Comparison of ENCODE assay signal across 8 cellular contexts in the genomic region with DNA sequence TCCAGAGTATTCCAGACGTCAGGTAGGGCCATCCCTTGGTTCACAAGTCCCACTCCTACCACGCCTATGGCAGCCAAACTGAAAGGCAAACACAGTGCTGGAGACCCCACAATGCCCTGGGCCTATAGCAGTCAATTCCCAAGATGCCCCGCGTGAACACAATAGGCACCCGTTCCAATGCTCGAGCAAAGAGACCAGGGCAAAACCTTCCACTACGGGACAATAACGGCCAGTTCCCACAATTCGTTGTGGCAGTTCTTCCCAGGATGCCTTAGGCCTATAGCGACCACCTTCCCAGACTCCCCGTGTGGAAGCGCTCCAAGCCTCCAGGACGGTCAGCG. TPM values are rescaled to one million over a fixed set of nuclear protein-coding genes. Genes with fewer than 3 reads are reported as not detected.
DNase-seq lines count a peak whose midpoint lies in the region; ATAC-seq, FAIRE-seq and TF ChIP-seq lines count a peak whose summit lies in the region.

No MANE protein-coding gene starts in this region.

- no peaks in the 10 kb centered on the region for H3K27me3 ChIP-seq in SJSA1 (replicated peaks)
- no peaks in the 10 kb centered on the region for H3K27me3 ChIP-seq in HepG2 (ENCODE audit: control insufficient read depth in 1 of 2, insufficient read depth in 2 of 2, low read length in 2 of 2)

- peak overlapping the region; percentile 96 to 99 (median 96) for H3K4me3 Mint-ChIP-seq in IgD-negative memory B cell

- 1% methylated on average over 10 of the region's 14 CpGs for WGBS in HepG2 (ENCODE audit: low lambda C conversion rate)

- H3K4me1 ChIP-seq in SJSA1 (replicated peaks), result peaks cover 9% of the 10 kb centered on the region
- H3K4me1 ChIP-seq in HepG2 (ENCODE audit: insufficient read depth, low read length), result peaks cover 24% of the 10 kb centered on the region

- CTCF ChIA-PET in HepG2 (lab: Yijun Ruan, JAX; ENCODE audit: low intra/inter-chr PET ratio, low total read pairs), result no interaction called here

- H3K36me3 ChIP-seq in SJSA1 (peaks cover 3% of the 10 kb centered on the region; the same call in 1 of the 2 replicates), HepG2 (replicated peaks in 1 of 2; ENCODE audit: control insufficient read depth in 1 of 2, insufficient read depth in 2 of 2, low read length in 2 of 2) (peaks cover 3 to 4% of the 10 kb centered on the region in 2 experiments; a peak in 2 of 5 replicates)

- peak overlapping the region; percentile 88 for H3K9ac ChIP-seq in HepG2 (ENCODE audit: insufficient read depth, low read depth, low read length)

- TSS peak; percentile 81 for BruUV-seq in HepG2 (replicated peaks; lab: Mats Ljungman, UMichigan)

- H3K4me1 Mint-ChIP-seq in IgD-negative memory B cell, result peaks cover 7 to 18% (median 11%) of the 10 kb centered on the region in 3 donors

- H3K36me3 Mint-ChIP-seq in IgD-negative memory B cell, result peaks cover under 1% of the 10 kb centered on the region

- no peaks in the 10 kb centered on the region for H4K20me1 ChIP-seq in HepG2 (ENCODE audit: insufficient read depth, low read length)

- H3K4me3 ChIP-seq in SJSA1 (peak overlapping the region; percentile 66), cardiac fibroblast (replicated peaks in 1 of 2; ENCODE audit: low read depth in 2 of 2, low read length in 2 of 2) (peak overlapping the region; percentile 83 to 85), HepG2 (replicated peaks in 1 of 3; ENCODE audit: insufficient read depth in 1 of 3, low read depth in 2 of 3, low read length in 3 of 3) (peak overlapping the region; percentile 60 to 81 (median 61))

- H3K27ac ChIP-seq in SJSA1, result peak overlapping the region; percentile 78
- peak overlapping the region; percentile 96 for H3K27ac ChIP-seq in HepG2 (ENCODE audit: extremely low read length, insufficient read depth, low read length)

- POLR2A ChIA-PET in HepG2 (lab: Yijun Ruan, JAX), result interaction anchor here (1.2 kb wide), 1 partner anchor 23 kb away, joined by 7 read pairs; a partner anchor contains a TSS

- intact Hi-C loops in HepG2 (cut with micrococcal nuclease; ENCODE audit: unreplicated experiment), result loop anchor here (2.0 kb wide), 1 partner anchor 16 kb away; no protein-coding TSS in a partner anchor

- in situ Hi-C loops in HepG2 (cut with HindIII; ENCODE audit: extremely low pct_ligation_motif_present, low pct_unique_long_range_greater_than_20kb), result no loop called here

- peak overlapping the region; percentile 82 for H2AFZ ChIP-seq in HepG2 (ENCODE audit: low read length)

- ATAC-seq in GM21423 (IDR thresholded peaks at IDR 0.05; ENCODE audit: unreplicated experiment) (peak; percentile 19), HepG2 (peak; percentile 74)

- H3K79me2 ChIP-seq in HepG2 (ENCODE audit: insufficient read depth, low read length), result peaks cover 14% of the 10 kb centered on the region

- no peak for TF ChIP-seq RAD21 in HepG2 (CRISPR knock-in tag; IDR thresholded peaks at IDR 0.05)

- TF ChIP-seq CTCF in cardiac fibroblast (IDR thresholded peaks at IDR 0.05; ENCODE audit: low read depth, low read length) (no peak), HepG2 (CRISPR knock-in tag; IDR thresholded peaks at IDR 0.05) (no peak)

- H3K4me2 ChIP-seq in HepG2 (ENCODE audit: low read depth, low read length), result peak overlapping the region; percentile 96

- peak; percentile 54 to 73; a peak in 3 of 4 replicates for TF ChIP-seq POLR2A in HepG2 (IDR thresholded peaks at IDR 0.05; ENCODE audit: insufficient read depth in 1 of 2, low read depth in 2 of 2, low read length in 2 of 2)

- TF ChIP-seq EP300 in HepG2 (IDR thresholded peaks at IDR 0.05; ENCODE audit: low read depth in 2 of 2, low read length in 2 of 2), result no peak
- no peak for TF ChIP-seq EP300 in HepG2 (CRISPR knock-in tag; IDR thresholded peaks at IDR 0.05; ENCODE audit: borderline replicate concordance)

- H3K9me3 ChIP-seq in SJSA1 (replicated peaks), result no peaks in the 10 kb centered on the region
- H3K9me3 ChIP-seq in HepG2 (ENCODE audit: low read length), result no peaks in the 10 kb centered on the region

- H3K27me3 Mint-ChIP-seq in IgD-negative memory B cell, result no peaks in the 10 kb centered on the region

- FAIRE-seq in HepG2 (lab: Jason Lieb, UNC), result peak; percentile 84

- peaks cover 0 to 1% (median 0%) of the 10 kb centered on the region in 3 donors for H3K9me3 Mint-ChIP-seq in IgD-negative memory B cell

- peak overlapping the region; percentile 94 to 95 (median 94) for H3K27ac Mint-ChIP-seq in IgD-negative memory B cell

- DNase-seq in DMS79 treated with DMSO at 0.1 percent for 48 hours (lab: John Stamatoyannopoulos, UW) (peak; percentile 83), SJSA1 (ENCODE audit: low read depth in 1 of 2, low spot score in 2 of 2) (no peak), cardiac fibroblast (ENCODE audit: low read depth in 2 of 2) (no peak), HepG2 (ENCODE audit: low spot score) (peak; percentile 79), SKM-1 treated with dmso at 0.1 percent for 144 hours (lab: John Stamatoyannopoulos, UW; ENCODE audit: unreplicated experiment) (no peak)
- DNase-seq in stimulated activated CD8-positive, alpha-beta memory T cell treated with anti-CD3 and anti-CD28 coated beads, Interleukin-7, amount 100 ng/mL, for 4 hours (ENCODE audit: low read depth in 2 of 2), result peak; percentile 16 to 17

RNA-seq across cellular contexts. Expression of a gene that starts 0.5 kb away (rescaled TPM):
- polyA plus RNA-seq in IgD-negative memory B cell (15.4 TPM), HepG2 (2011; rRNA removed) (10.4 and 11.5 TPM in 2 replicates)
- 64.1 and 96.9 TPM in 2 replicates for total RNA-seq in SJSA1 (2014; rRNA removed; shearing (Covaris generic))
- total RNA-seq in HepG2 (2016; rRNA removed; fragmentation: Illumina TruSeq; extraction: Trizol), result 24.0 and 26.9 TPM in 2 replicates
- 19.4 and 25.5 TPM in 2 replicates for total RNA-seq in HepG2 (2016; cell fraction: cytosol; rRNA removed; fragmentation: Illumina TruSeq; extraction: Trizol; ENCODE audit: low read depth)
- total RNA-seq in HepG2 (2016; cell fraction: insoluble cytoplasmic fraction; rRNA removed; fragmentation: Illumina TruSeq; extraction: Trizol), result 20.7 and 27.4 TPM in 2 replicates
- 23.9 and 34.3 TPM in 2 replicates for total RNA-seq in HepG2 (2016; cell fraction: membrane; rRNA removed; fragmentation: Illumina TruSeq; extraction: Trizol)
- total RNA-seq in HepG2 (2016; cell fraction: nucleus; rRNA removed; fragmentation: Illumina TruSeq; extraction: Trizol), result 6.5 and 9.5 TPM in 2 replicates
- 8.0 and 12.3 TPM in 2 replicates for polyA plus RNA-seq in HepG2 (2011; cell fraction: cytosol; rRNA removed)
- polyA plus RNA-seq in HepG2 (2011; cell fraction: nucleus; rRNA removed), result 6.0 and 6.2 TPM in 2 replicates
- polyA plus RNA-seq in HepG2 (2012), result 11.5 and 12.7 TPM in 2 replicates
- polyA plus RNA-seq in HepG2 (2016; cell fraction: cytosol; fragmentation: Illumina TruSeq; extraction: Trizol; ENCODE audit: low read depth), result 19.6 and 22.2 TPM in 2 replicates
- polyA plus RNA-seq in HepG2 (2016; cell fraction: insoluble cytoplasmic fraction; fragmentation: Illumina TruSeq; extraction: Trizol; ENCODE audit: low read depth), result 27.6 and 28.2 TPM in 2 replicates
- polyA plus RNA-seq in HepG2 (2016; cell fraction: membrane; fragmentation: Illumina TruSeq; extraction: Trizol; ENCODE audit: low read depth), result 25.6 and 28.5 TPM in 2 replicates
- polyA plus RNA-seq in HepG2 (2016; cell fraction: nucleus; fragmentation: Illumina TruSeq; extraction: Trizol; ENCODE audit: insufficient read depth, low read depth), result 19.8 and 22.6 TPM in 2 replicates
- 3.2 and 7.4 TPM in 2 replicates for polyA minus RNA-seq in HepG2 (2011; rRNA and poly(A)+ RNA removed; ENCODE audit: low replicate concordance)
- 4.6 and 4.9 TPM in 2 replicates for polyA minus RNA-seq in HepG2 (2011; cell fraction: cytosol; rRNA and poly(A)+ RNA removed)
- 2.1 and 4.6 TPM in 2 replicates for polyA minus RNA-seq in HepG2 (2011; cell fraction: nucleus; rRNA and poly(A)+ RNA removed)

RNA-seq across cellular contexts. Expression of a gene that starts 7.0 kb away (rescaled TPM):
- polyA plus RNA-seq in IgD-negative memory B cell, result not detected
- total RNA-seq in SJSA1 (2014; rRNA removed; shearing (Covaris generic)), result not detected in 2 replicates
- 0.11 TPM in 1 of 2 replicates, not detected in the other for total RNA-seq in HepG2 (2016; rRNA removed; fragmentation: Illumina TruSeq; extraction: Trizol)
- not detected in 2 replicates for total RNA-seq in HepG2 (2016; cell fraction: cytosol; rRNA removed; fragmentation: Illumina TruSeq; extraction: Trizol; ENCODE audit: low read depth)
- not detected in 2 replicates for total RNA-seq in HepG2 (2016; cell fraction: insoluble cytoplasmic fraction; rRNA removed; fragmentation: Illumina TruSeq; extraction: Trizol)
- 0.06 TPM in 1 of 2 replicates, not detected in the other for total RNA-seq in HepG2 (2016; cell fraction: membrane; rRNA removed; fragmentation: Illumina TruSeq; extraction: Trizol)
- 0.31 TPM in 1 of 2 replicates, not detected in the other for total RNA-seq in HepG2 (2016; cell fraction: nucleus; rRNA removed; fragmentation: Illumina TruSeq; extraction: Trizol)
- 0.16 TPM in 2 replicates for polyA plus RNA-seq in HepG2 (2011; rRNA removed)
- 0.03 and 0.08 TPM in 2 replicates for polyA plus RNA-seq in HepG2 (2011; cell fraction: cytosol; rRNA removed)
- 0.61 and 0.79 TPM in 2 replicates for polyA plus RNA-seq in HepG2 (2011; cell fraction: nucleus; rRNA removed)
- 0.15 and 0.21 TPM in 2 replicates for polyA plus RNA-seq in HepG2 (2012)
- polyA plus RNA-seq in HepG2 (2016; cell fraction: cytosol; fragmentation: Illumina TruSeq; extraction: Trizol; ENCODE audit: low read depth), result not detected in 2 replicates
- 0.10 and 0.12 TPM in 2 replicates for polyA plus RNA-seq in HepG2 (2016; cell fraction: insoluble cytoplasmic fraction; fragmentation: Illumina TruSeq; extraction: Trizol; ENCODE audit: low read depth)
- polyA plus RNA-seq in HepG2 (2016; cell fraction: membrane; fragmentation: Illumina TruSeq; extraction: Trizol; ENCODE audit: low read depth), result 0.10 TPM in 2 replicates
- 0.51 and 1.2 TPM in 2 replicates for polyA plus RNA-seq in HepG2 (2016; cell fraction: nucleus; fragmentation: Illumina TruSeq; extraction: Trizol; ENCODE audit: insufficient read depth, low read depth)
- polyA minus RNA-seq in HepG2 (2011; rRNA and poly(A)+ RNA removed; ENCODE audit: low replicate concordance), result 0.18 and 0.23 TPM in 2 replicates
- not detected in 2 replicates for polyA minus RNA-seq in HepG2 (2011; cell fraction: cytosol; rRNA and poly(A)+ RNA removed)
- polyA minus RNA-seq in HepG2 (2011; cell fraction: nucleus; rRNA and poly(A)+ RNA removed), result 0.39 and 0.50 TPM in 2 replicates

RNA-seq across cellular contexts. Expression of a gene that starts 20.8 kb away (rescaled TPM):
- polyA plus RNA-seq in IgD-negative memory B cell (not detected), HepG2 (2011; rRNA removed) (8.5 and 15.4 TPM in 2 replicates)
- total RNA-seq in SJSA1 (2014; rRNA removed; shearing (Covaris generic)), result 0.06 TPM in 1 of 2 replicates, not detected in the other
- 6.4 and 16.0 TPM in 2 replicates for total RNA-seq in HepG2 (2016; rRNA removed; fragmentation: Illumina TruSeq; extraction: Trizol)
- 1.9 and 2.0 TPM in 2 replicates for total RNA-seq in HepG2 (2016; cell fraction: cytosol; rRNA removed; fragmentation: Illumina TruSeq; extraction: Trizol; ENCODE audit: low read depth)
- total RNA-seq in HepG2 (2016; cell fraction: insoluble cytoplasmic fraction; rRNA removed; fragmentation: Illumina TruSeq; extraction: Trizol), result 6.2 and 15.7 TPM in 2 replicates
- 6.3 and 6.6 TPM in 2 replicates for total RNA-seq in HepG2 (2016; cell fraction: membrane; rRNA removed; fragmentation: Illumina TruSeq; extraction: Trizol)
- total RNA-seq in HepG2 (2016; cell fraction: nucleus; rRNA removed; fragmentation: Illumina TruSeq; extraction: Trizol), result 13.7 and 16.1 TPM in 2 replicates
- 10.7 and 11.5 TPM in 2 replicates for polyA plus RNA-seq in HepG2 (2011; cell fraction: cytosol; rRNA removed)
- polyA plus RNA-seq in HepG2 (2011; cell fraction: nucleus; rRNA removed), result 8.7 and 11.0 TPM in 2 replicates
- polyA plus RNA-seq in HepG2 (2012), result 14.2 and 19.2 TPM in 2 replicates
- polyA plus RNA-seq in HepG2 (2016; cell fraction: cytosol; fragmentation: Illumina TruSeq; extraction: Trizol; ENCODE audit: low read depth), result 3.1 and 3.4 TPM in 2 replicates
- polyA plus RNA-seq in HepG2 (2016; cell fraction: insoluble cytoplasmic fraction; fragmentation: Illumina TruSeq; extraction: Trizol; ENCODE audit: low read depth), result 7.9 and 9.3 TPM in 2 replicates
- 6.8 and 7.0 TPM in 2 replicates for polyA plus RNA-seq in HepG2 (2016; cell fraction: membrane; fragmentation: Illumina TruSeq; extraction: Trizol; ENCODE audit: low read depth)
- polyA plus RNA-seq in HepG2 (2016; cell fraction: nucleus; fragmentation: Illumina TruSeq; extraction: Trizol; ENCODE audit: insufficient read depth, low read depth), result 32.5 and 32.9 TPM in 2 replicates
- 1.1 and 12.4 TPM in 2 replicates for polyA minus RNA-seq in HepG2 (2011; rRNA and poly(A)+ RNA removed; ENCODE audit: low replicate concordance)
- 5.0 and 7.8 TPM in 2 replicates for polyA minus RNA-seq in HepG2 (2011; cell fraction: cytosol; rRNA and poly(A)+ RNA removed)
- 4.0 and 5.5 TPM in 2 replicates for polyA minus RNA-seq in HepG2 (2011; cell fraction: nucleus; rRNA and poly(A)+ RNA removed)

RNA-seq across cellular contexts. Expression of a gene that starts 22.5 kb away (rescaled TPM):
- polyA plus RNA-seq in IgD-negative memory B cell, result 9.9 TPM
- 8.8 and 12.6 TPM in 2 replicates for total RNA-seq in SJSA1 (2014; rRNA removed; shearing (Covaris generic))
- total RNA-seq in HepG2 (2016; rRNA removed; fragmentation: Illumina TruSeq; extraction: Trizol), result 9.6 and 10.9 TPM in 2 replicates
- 8.7 and 10.4 TPM in 2 replicates for total RNA-seq in HepG2 (2016; cell fraction: cytosol; rRNA removed; fragmentation: Illumina TruSeq; extraction: Trizol; ENCODE audit: low read depth)
- 10.6 and 11.2 TPM in 2 replicates for total RNA-seq in HepG2 (2016; cell fraction: insoluble cytoplasmic fraction; rRNA removed; fragmentation: Illumina TruSeq; extraction: Trizol)
- 13.9 and 14.1 TPM in 2 replicates for total RNA-seq in HepG2 (2016; cell fraction: membrane; rRNA removed; fragmentation: Illumina TruSeq; extraction: Trizol)
- 6.6 and 7.0 TPM in 2 replicates for total RNA-seq in HepG2 (2016; cell fraction: nucleus; rRNA removed; fragmentation: Illumina TruSeq; extraction: Trizol)
- polyA plus RNA-seq in HepG2 (2011; rRNA removed), result 7.2 and 10.2 TPM in 2 replicates
- 7.1 and 9.5 TPM in 2 replicates for polyA plus RNA-seq in HepG2 (2011; cell fraction: cytosol; rRNA removed)
- polyA plus RNA-seq in HepG2 (2011; cell fraction: nucleus; rRNA removed), result 7.2 and 9.1 TPM in 2 replicates
- 4.1 and 5.6 TPM in 2 replicates for polyA plus RNA-seq in HepG2 (2012)
- 11.9 and 12.6 TPM in 2 replicates for polyA plus RNA-seq in HepG2 (2016; cell fraction: cytosol; fragmentation: Illumina TruSeq; extraction: Trizol; ENCODE audit: low read depth)
- 12.1 and 13.5 TPM in 2 replicates for polyA plus RNA-seq in HepG2 (2016; cell fraction: insoluble cytoplasmic fraction; fragmentation: Illumina TruSeq; extraction: Trizol; ENCODE audit: low read depth)
- polyA plus RNA-seq in HepG2 (2016; cell fraction: membrane; fragmentation: Illumina TruSeq; extraction: Trizol; ENCODE audit: low read depth), result 12.7 and 17.2 TPM in 2 replicates
- 8.1 and 10.1 TPM in 2 replicates for polyA plus RNA-seq in HepG2 (2016; cell fraction: nucleus; fragmentation: Illumina TruSeq; extraction: Trizol; ENCODE audit: insufficient read depth, low read depth)
- 10.5 and 15.9 TPM in 2 replicates for polyA minus RNA-seq in HepG2 (2011; rRNA and poly(A)+ RNA removed; ENCODE audit: low replicate concordance)
- 3.5 and 5.6 TPM in 2 replicates for polyA minus RNA-seq in HepG2 (2011; cell fraction: cytosol; rRNA and poly(A)+ RNA removed)
- 10.2 and 14.8 TPM in 2 replicates for polyA minus RNA-seq in HepG2 (2011; cell fraction: nucleus; rRNA and poly(A)+ RNA removed)

RNA-seq across cellular contexts. Expression of a gene that starts 23.0 kb away (rescaled TPM):
- polyA plus RNA-seq in IgD-negative memory B cell (1.0 TPM), HepG2 (2011; rRNA removed) (11.4 and 11.6 TPM in 2 replicates)
- total RNA-seq in SJSA1 (2014; rRNA removed; shearing (Covaris generic)), result 35.1 and 36.2 TPM in 2 replicates
- total RNA-seq in HepG2 (2016; rRNA removed; fragmentation: Illumina TruSeq; extraction: Trizol), result 12.4 and 16.5 TPM in 2 replicates
- total RNA-seq in HepG2 (2016; cell fraction: cytosol; rRNA removed; fragmentation: Illumina TruSeq; extraction: Trizol; ENCODE audit: low read depth), result 1.5 and 1.9 TPM in 2 replicates
- total RNA-seq in HepG2 (2016; cell fraction: insoluble cytoplasmic fraction; rRNA removed; fragmentation: Illumina TruSeq; extraction: Trizol), result 12.6 and 15.2 TPM in 2 replicates
- 5.6 and 6.3 TPM in 2 replicates for total RNA-seq in HepG2 (2016; cell fraction: membrane; rRNA removed; fragmentation: Illumina TruSeq; extraction: Trizol)
- 12.7 and 12.8 TPM in 2 replicates for total RNA-seq in HepG2 (2016; cell fraction: nucleus; rRNA removed; fragmentation: Illumina TruSeq; extraction: Trizol)
- 6.4 and 10.2 TPM in 2 replicates for polyA plus RNA-seq in HepG2 (2011; cell fraction: cytosol; rRNA removed)
- polyA plus RNA-seq in HepG2 (2011; cell fraction: nucleus; rRNA removed), result 11.8 and 12.3 TPM in 2 replicates
- polyA plus RNA-seq in HepG2 (2012), result 3.2 and 3.7 TPM in 2 replicates
- 0.71 and 1.1 TPM in 2 replicates for polyA plus RNA-seq in HepG2 (2016; cell fraction: cytosol; fragmentation: Illumina TruSeq; extraction: Trizol; ENCODE audit: low read depth)
- 9.0 and 10.3 TPM in 2 replicates for polyA plus RNA-seq in HepG2 (2016; cell fraction: insoluble cytoplasmic fraction; fragmentation: Illumina TruSeq; extraction: Trizol; ENCODE audit: low read depth)
- polyA plus RNA-seq in HepG2 (2016; cell fraction: membrane; fragmentation: Illumina TruSeq; extraction: Trizol; ENCODE audit: low read depth), result 2.1 and 2.5 TPM in 2 replicates
- polyA plus RNA-seq in HepG2 (2016; cell fraction: nucleus; fragmentation: Illumina TruSeq; extraction: Trizol; ENCODE audit: insufficient read depth, low read depth), result 17.0 and 18.2 TPM in 2 replicates
- 6.7 and 18.5 TPM in 2 replicates for polyA minus RNA-seq in HepG2 (2011; rRNA and poly(A)+ RNA removed; ENCODE audit: low replicate concordance)
- polyA minus RNA-seq in HepG2 (2011; cell fraction: cytosol; rRNA and poly(A)+ RNA removed), result 10.1 and 13.1 TPM in 2 replicates
- polyA minus RNA-seq in HepG2 (2011; cell fraction: nucleus; rRNA and poly(A)+ RNA removed), result 4.9 and 8.1 TPM in 2 replicates

Comparison
In these comparisons a context has a peak if more than half of its experiments do, and no peak if none do; other contexts are left out.
1. DNase-seq: peak in DMS79 treated with DMSO at 0.1 percent for 48 hours (single experiment), HepG2 (single experiment) and stimulated activated CD8-positive, alpha-beta memory T cell treated with anti-CD3 and anti-CD28 coated beads, Interleukin-7, amount 100 ng/mL, for 4 hours (2 of 2); none in SJSA1 (0 of 2), cardiac fibroblast (0 of 2) and SKM-1 treated with dmso at 0.1 percent for 144 hours (single experiment).
2. Peak in every context shown above with its lines, with median percentiles within 50 percentile points of each other: H3K4me3 ChIP-seq.